In the genomic region with DNA sequence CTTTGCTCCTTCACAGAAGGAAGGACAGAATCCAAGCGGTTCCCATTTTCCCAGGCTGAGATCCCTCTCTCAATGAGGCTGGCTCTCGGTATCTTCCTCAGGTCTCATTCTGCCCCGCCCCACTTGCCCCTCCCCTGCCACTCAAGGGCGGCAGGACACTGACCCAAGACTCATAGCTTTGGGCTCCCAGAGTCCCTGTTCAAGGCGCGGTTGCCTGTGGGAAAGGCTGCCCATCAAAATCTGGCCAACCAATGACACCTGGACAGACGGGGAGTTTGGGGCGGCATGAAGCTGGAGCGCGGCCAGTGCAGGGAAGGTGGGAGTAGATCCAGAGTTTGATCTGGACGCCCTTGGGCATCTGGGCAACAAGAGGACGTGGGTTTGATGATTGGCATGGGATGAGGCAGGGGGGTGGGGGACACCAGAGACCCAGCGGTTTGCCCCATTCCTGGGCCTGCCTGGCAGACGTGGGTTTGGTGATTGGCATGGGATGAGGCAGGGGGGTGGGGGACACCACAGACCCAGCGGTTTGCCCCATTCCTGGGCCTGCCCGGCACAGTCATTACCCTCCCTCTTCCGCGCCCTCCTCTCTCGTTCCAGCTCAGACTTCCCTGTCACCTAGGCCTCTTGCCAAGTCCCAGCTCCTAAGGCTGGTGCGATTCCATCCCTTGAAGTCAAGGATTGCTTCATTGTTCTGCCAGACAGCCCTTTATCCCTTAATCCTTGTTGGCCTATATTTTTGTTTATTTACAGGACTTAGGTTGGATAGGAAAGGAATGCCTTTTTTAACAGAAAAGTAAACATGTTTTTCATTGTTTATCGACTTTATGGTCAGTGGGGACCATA, we compare ENCODE assay signal across 1 cellular context.
TF ChIP-seq lines count a peak whose summit lies in the region.

No MANE protein-coding gene starts in this region.

TF ChIP-seq in WTC11, 78 proteins besides CTCF, POLR2A, EP300 and RAD21 (continued from another document):
- TF ChIP-seq E2F5 (CRISPR knock-in tag; IDR thresholded peaks at IDR 0.05), result no peak
- no peak for TF ChIP-seq NFATC4 (CRISPR knock-in tag; IDR thresholded peaks at IDR 0.05)
- 0 out of 2 replicates have a peak, but pooled peaks have one; percentile 34 for TF ChIP-seq ZBTB21 (CRISPR knock-in tag; IDR thresholded peaks at IDR 0.05; ENCODE audit: borderline replicate concordance)
- TF ChIP-seq, protein P1, sequence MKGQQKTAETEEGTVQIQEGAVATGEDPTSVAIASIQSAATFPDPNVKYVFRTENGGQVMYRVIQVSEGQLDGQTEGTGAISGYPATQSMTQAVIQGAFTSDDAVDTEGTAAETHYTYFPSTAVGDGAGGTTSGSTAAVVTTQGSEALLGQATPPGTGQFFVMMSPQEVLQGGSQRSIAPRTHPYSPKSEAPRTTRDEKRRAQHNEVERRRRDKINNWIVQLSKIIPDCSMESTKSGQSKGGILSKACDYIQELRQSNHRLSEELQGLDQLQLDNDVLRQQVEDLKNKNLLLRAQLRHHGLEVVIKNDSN (CRISPR knock-in tag; IDR thresholded peaks at IDR 0.05), result no peak
- TF ChIP-seq, protein P2, sequence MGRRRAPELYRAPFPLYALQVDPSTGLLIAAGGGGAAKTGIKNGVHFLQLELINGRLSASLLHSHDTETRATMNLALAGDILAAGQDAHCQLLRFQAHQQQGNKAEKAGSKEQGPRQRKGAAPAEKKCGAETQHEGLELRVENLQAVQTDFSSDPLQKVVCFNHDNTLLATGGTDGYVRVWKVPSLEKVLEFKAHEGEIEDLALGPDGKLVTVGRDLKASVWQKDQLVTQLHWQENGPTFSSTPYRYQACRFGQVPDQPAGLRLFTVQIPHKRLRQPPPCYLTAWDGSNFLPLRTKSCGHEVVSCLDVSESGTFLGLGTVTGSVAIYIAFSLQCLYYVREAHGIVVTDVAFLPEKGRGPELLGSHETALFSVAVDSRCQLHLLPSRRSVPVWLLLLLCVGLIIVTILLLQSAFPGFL (CRISPR knock-in tag; IDR thresholded peaks at IDR 0.05; ENCODE audit: borderline replicate concordance), result no peak
- TF ChIP-seq ZBTB43 (CRISPR knock-in tag; IDR thresholded peaks at IDR 0.05), result no peak
- TF ChIP-seq, protein P3, sequence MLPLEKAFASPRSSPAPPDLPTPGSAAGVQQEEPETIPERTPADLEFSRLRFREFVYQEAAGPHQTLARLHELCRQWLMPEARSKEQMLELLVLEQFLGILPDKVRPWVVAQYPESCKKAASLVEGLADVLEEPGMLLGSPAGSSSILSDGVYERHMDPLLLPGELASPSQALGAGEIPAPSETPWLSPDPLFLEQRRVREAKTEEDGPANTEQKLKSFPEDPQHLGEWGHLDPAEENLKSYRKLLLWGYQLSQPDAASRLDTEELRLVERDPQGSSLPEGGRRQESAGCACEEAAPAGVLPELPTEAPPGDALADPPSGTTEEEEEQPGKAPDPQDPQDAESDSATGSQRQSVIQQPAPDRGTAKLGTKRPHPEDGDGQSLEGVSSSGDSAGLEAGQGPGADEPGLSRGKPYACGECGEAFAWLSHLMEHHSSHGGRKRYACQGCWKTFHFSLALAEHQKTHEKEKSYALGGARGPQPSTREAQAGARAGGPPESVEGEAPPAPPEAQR (CRISPR knock-in tag; IDR thresholded peaks at IDR 0.05), result no peak
- no peak for TF ChIP-seq E2F4 (CRISPR knock-in tag; IDR thresholded peaks at IDR 0.05; ENCODE audit: borderline replicate concordance, low read depth)
TF ChIP-seq in WTC11: peak in this region for 2.
